ENCODE assay signal across 23 cellular contexts in the genomic region with DNA sequence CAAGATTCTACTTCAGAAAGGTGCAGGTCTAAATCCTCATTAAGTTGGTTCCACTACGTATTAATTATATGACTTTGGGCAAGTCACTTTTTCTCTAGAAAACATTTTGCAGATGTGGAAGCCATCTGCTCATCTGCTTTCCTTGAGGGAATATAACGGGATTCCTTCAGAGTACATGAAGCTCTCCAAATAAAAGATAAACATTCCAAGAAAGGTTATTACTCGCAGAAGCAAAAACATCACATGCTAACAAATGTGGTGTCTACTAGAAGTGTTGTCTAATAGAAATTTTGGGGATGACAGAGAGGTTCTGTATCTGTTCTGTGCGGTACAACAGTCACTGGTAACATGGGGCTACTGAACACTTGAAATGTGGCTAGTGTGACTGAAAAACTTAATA.
"Had no signal": no experiment of that assay in that cellular context is flagged by ENCODE, and none has a peak within 500 bp of the region (broad histone marks: within the 10 kb centered on the region; RNA-seq: fewer than 3 reads in every experiment).

No MANE protein-coding gene starts in this region.

- H3K27me3 ChIP-seq: cardiac muscle cell, esophagus squamous epithelium, foreskin keratinocyte, heart right ventricle, left lung, suprapubic skin had no signal

- H3K36me3 ChIP-seq: cardiac muscle cell, esophagus squamous epithelium, heart right ventricle, left lung, suprapubic skin, transverse colon had no signal

- H3K27ac ChIP-seq: cardiac muscle cell, epithelial cell of prostate, foreskin keratinocyte, left lung, suprapubic skin had no signal

- ATAC-seq: effector memory CD8-positive, alpha-beta T cell; foreskin keratinocyte; left lung; right cardiac atrium; stimulated activated effector memory CD8-positive, alpha-beta T cell treated with anti-CD3 and anti-CD28 coated beads, Interleukin-12 subunit alpha, Interleukin-12 subunit beta, amount 100 ng/mL, for 72 hours; stimulated activated naive CD8-positive, alpha-beta T cell treated with anti-CD3 and anti-CD28 coated beads, Interleukin-15, Interleukin-2, amounts not matched to agents 100 U/mL and 50 U/mL, for 24 hours had no signal

- H3K27ac Mint-ChIP-seq: dendritic cell treated with granulocyte-macrophage colony-stimulating factor and Interleukin-4, amounts not matched to agents 40 ng/mL and 50 ng/mL, for 4 days; nephron progenitor cell; stimulated activated effector memory CD8-positive, alpha-beta T cell treated with anti-CD3 and anti-CD28 coated beads, Interleukin-12 subunit alpha, Interleukin-12 subunit beta, amount 100 ng/mL, for 72 hours had no signal

- H3K4me3 Mint-ChIP-seq: dendritic cell treated with granulocyte-macrophage colony-stimulating factor and Interleukin-4, amounts not matched to agents 40 ng/mL and 50 ng/mL, for 4 days; effector memory CD8-positive, alpha-beta T cell; nephron progenitor cell; stimulated activated effector memory CD8-positive, alpha-beta T cell treated with anti-CD3 and anti-CD28 coated beads, Interleukin-12 subunit alpha, Interleukin-12 subunit beta, amount 100 ng/mL, for 72 hours had no signal

- H3K4me1 Mint-ChIP-seq: nephron progenitor cell had no signal

- H3K9me3 ChIP-seq: esophagus squamous epithelium, heart right ventricle, left lung, suprapubic skin, transverse colon had no signal

- H3K9me3 Mint-ChIP-seq: effector memory CD8-positive, alpha-beta T cell; nephron progenitor cell; stimulated activated effector memory CD8-positive, alpha-beta T cell treated with anti-CD3 and anti-CD28 coated beads, Interleukin-12 subunit alpha, Interleukin-12 subunit beta, amount 100 ng/mL, for 72 hours had no signal

- H3K4me1 ChIP-seq: foreskin keratinocyte had no signal

- DNase-seq: cerebellar nuclear complex; effector memory CD8-positive, alpha-beta T cell; esophagus squamous epithelium; foreskin keratinocyte; heart right ventricle; hypothalamus; left lung; mesenchymal stem cell; midbrain; nephron progenitor cell; right cardiac atrium; stimulated activated CD4-positive, alpha-beta T cell treated with anti-CD3 and anti-CD28 coated beads, Interleukin-4, amount 100 ng/mL, for 1 hour; stimulated activated CD8-positive, alpha-beta memory T cell treated with anti-CD3 and anti-CD28 coated beads, Interleukin-4, amount 100 ng/mL, for 48 hours; stimulated activated naive CD8-positive, alpha-beta T cell treated with anti-CD3 and anti-CD28 coated beads, Interleukin-15, Interleukin-2, amounts not matched to agents 100 U/mL and 50 U/mL, for 24 hours; transverse colon had no signal

- H3K27me3 Mint-ChIP-seq: dendritic cell treated with granulocyte-macrophage colony-stimulating factor and Interleukin-4, amounts not matched to agents 40 ng/mL and 50 ng/mL, for 4 days; effector memory CD8-positive, alpha-beta T cell had no signal

- FAIRE-seq: colon, islet of Langerhans had no signal

- H3K4me3 ChIP-seq: cardiac muscle cell, esophagus squamous epithelium, heart right ventricle, left lung, lung, suprapubic skin, transverse colon had no signal
